ENCODE assay signal across 2 cellular contexts in the genomic region with DNA sequence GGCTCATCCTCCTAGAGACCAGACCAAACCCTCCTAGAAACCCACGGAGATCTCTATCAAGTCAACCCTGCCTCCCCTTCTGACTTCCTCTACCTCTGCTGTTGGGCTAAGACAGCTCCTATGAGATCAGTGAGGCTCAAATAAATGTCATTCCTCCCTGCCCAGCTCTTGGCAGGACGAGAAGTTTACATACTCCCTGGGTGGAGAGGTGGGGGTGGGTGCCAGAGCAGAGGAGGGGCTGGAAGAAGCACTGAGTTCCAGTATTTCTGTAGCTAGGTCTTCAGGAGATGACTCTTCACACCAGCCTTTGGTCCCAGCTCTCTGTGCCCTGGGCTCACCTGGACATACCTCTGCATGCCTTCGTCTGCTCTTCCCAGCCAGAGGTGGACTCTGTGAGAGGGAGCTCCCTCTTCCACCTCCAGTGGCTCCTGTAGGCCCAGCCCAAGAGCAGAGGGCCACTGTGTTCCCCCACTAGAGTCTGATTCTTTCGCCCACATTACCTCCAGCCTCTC.
TF ChIP-seq lines count a peak whose summit lies in the region.

No MANE protein-coding gene starts in this region.

TF ChIP-seq in A549, 52 proteins besides CTCF, POLR2A, EP300 and RAD21:
- TF ChIP-seq MYC (IDR thresholded peaks at IDR 0.05; ENCODE audit: borderline replicate concordance, low read length) (no peak), BHLHE40 (IDR thresholded peaks at IDR 0.05; ENCODE audit: low read depth, low read length) (no peak), ZSCAN20 (CRISPR knock-in tag; IDR thresholded peaks at IDR 0.05) (no peak), ZFP36 (IDR thresholded peaks at IDR 0.05; ENCODE audit: borderline replicate concordance, partially characterized antibody) (no peak), JUN (IDR thresholded peaks at IDR 0.05) (no peak), RNF2 (IDR thresholded peaks at IDR 0.05; ENCODE audit: borderline replicate concordance, low read depth) (no peak), KDM5A (IDR thresholded peaks at IDR 0.05) (no peak), TFCP2L1 (CRISPR knock-in tag; IDR thresholded peaks at IDR 0.05) (no peak), JUNB (IDR thresholded peaks at IDR 0.05) (no peak), NPAS2 (CRISPR knock-in tag; IDR thresholded peaks at IDR 0.05; ENCODE audit: borderline replicate concordance) (no peak), HOXB13 (CRISPR knock-in tag; IDR thresholded peaks at IDR 0.05; ENCODE audit: low read depth) (no peak), CBX2 (IDR thresholded peaks at IDR 0.05; ENCODE audit: borderline replicate concordance, low read depth) (no peak), TP53 (CRISPR knock-in tag; IDR thresholded peaks at IDR 0.05) (no peak), PBX3 (IDR thresholded peaks at IDR 0.05) (no peak), GATA3 (IDR thresholded peaks at IDR 0.05; ENCODE audit: borderline replicate concordance) (no peak)
TF ChIP-seq in A549: peak in this region for 0.

TF ChIP-seq in GM12878, 131 proteins besides CTCF, POLR2A, EP300 and RAD21:
- TF ChIP-seq IKZF1 (conservative IDR thresholded peaks at IDR 0.05) = no peak
- TF ChIP-seq LARP7 (IDR thresholded peaks at IDR 0.05) = no peak
- TF ChIP-seq TBL1XR1 (IDR thresholded peaks at IDR 0.05; ENCODE audit: low read depth, low read length) = no peak
- no peak for TF ChIP-seq JUND (IDR thresholded peaks at IDR 0.05; ENCODE audit: low read depth, low read length)
- TF ChIP-seq, protein P1, sequence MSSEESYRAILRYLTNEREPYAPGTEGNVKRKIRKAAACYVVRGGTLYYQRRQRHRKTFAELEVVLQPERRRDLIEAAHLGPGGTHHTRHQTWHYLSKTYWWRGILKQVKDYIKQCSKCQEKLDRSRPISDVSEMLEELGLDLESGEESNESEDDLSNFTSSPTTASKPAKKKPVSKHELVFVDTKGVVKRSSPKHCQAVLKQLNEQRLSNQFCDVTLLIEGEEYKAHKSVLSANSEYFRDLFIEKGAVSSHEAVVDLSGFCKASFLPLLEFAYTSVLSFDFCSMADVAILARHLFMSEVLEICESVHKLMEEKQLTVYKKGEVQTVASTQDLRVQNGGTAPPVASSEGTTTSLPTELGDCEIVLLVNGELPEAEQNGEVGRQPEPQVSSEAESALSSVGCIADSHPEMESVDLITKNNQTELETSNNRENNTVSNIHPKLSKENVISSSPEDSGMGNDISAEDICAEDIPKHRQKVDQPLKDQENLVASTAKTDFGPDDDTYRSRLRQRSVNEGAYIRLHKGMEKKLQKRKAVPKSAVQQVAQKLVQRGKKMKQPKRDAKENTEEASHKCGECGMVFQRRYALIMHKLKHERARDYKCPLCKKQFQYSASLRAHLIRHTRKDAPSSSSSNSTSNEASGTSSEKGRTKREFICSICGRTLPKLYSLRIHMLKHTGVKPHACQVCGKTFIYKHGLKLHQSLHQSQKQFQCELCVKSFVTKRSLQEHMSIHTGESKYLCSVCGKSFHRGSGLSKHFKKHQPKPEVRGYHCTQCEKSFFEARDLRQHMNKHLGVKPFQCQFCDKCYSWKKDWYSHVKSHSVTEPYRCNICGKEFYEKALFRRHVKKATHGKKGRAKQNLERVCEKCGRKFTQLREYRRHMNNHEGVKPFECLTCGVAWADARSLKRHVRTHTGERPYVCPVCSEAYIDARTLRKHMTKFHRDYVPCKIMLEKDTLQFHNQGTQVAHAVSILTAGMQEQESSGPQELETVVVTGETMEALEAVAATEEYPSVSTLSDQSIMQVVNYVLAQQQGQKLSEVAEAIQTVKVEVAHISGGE (CRISPR knock-in tag; IDR thresholded peaks at IDR 0.05) = no peak
- TF ChIP-seq, protein P2, sequence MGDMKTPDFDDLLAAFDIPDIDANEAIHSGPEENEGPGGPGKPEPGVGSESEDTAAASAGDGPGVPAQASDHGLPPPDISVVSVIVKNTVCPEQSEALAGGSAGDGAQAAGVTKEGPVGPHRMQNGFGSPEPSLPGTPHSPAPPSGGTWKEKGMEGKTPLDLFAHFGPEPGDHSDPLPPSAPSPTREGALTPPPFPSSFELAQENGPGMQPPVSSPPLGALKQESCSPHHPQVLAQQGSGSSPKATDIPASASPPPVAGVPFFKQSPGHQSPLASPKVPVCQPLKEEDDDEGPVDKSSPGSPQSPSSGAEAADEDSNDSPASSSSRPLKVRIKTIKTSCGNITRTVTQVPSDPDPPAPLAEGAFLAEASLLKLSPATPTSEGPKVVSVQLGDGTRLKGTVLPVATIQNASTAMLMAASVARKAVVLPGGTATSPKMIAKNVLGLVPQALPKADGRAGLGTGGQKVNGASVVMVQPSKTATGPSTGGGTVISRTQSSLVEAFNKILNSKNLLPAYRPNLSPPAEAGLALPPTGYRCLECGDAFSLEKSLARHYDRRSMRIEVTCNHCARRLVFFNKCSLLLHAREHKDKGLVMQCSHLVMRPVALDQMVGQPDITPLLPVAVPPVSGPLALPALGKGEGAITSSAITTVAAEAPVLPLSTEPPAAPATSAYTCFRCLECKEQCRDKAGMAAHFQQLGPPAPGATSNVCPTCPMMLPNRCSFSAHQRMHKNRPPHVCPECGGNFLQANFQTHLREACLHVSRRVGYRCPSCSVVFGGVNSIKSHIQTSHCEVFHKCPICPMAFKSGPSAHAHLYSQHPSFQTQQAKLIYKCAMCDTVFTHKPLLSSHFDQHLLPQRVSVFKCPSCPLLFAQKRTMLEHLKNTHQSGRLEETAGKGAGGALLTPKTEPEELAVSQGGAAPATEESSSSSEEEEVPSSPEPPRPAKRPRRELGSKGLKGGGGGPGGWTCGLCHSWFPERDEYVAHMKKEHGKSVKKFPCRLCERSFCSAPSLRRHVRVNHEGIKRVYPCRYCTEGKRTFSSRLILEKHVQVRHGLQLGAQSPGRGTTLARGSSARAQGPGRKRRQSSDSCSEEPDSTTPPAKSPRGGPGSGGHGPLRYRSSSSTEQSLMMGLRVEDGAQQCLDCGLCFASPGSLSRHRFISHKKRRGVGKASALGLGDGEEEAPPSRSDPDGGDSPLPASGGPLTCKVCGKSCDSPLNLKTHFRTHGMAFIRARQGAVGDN (IDR thresholded peaks at IDR 0.05) = no peak
- TF ChIP-seq CUX1 (IDR thresholded peaks at IDR 0.05; ENCODE audit: insufficient replicate concordance, low read depth, low read length) = no peak
- no peak for TF ChIP-seq NBN (IDR thresholded peaks at IDR 0.05)
- no peak for TF ChIP-seq FOXM1 (IDR thresholded peaks at IDR 0.05; ENCODE audit: low read depth, low read length)
TF ChIP-seq in GM12878: peak in this region for 0.
